Comparison of ENCODE assay signal across 8 cellular contexts in the genomic region with DNA sequence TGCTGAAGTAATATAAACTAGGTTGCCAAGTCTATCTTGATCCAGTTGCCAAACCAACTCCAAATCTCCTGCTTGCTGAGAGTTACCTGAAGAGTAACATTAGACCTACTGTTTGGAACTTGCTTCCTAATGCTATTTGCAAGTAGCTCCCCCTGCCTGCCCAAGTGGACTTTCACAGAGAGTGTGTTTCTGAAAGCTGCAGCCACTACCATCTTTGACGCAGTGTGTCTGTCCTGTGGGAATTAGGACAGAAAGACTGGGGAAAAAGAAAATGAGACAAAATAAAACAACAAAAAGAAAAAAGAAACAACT.
DNase-seq lines count a peak whose midpoint lies in the region; ATAC-seq and TF ChIP-seq lines count a peak whose summit lies in the region.

No MANE protein-coding gene starts in this region.

- H3K9me3 ChIP-seq in H9 (ENCODE audit: control insufficient read depth, low read depth, low read length) (no peaks in the 10 kb centered on the region), ascending aorta (no peaks in the 10 kb centered on the region)
- H3K9me3 ChIP-seq in CD8-positive, alpha-beta T cell (ENCODE audit: low read length): no peaks in the 10 kb centered on the region

- H4K91ac ChIP-seq in H9 (ENCODE audit: insufficient read length, low read depth, low read length): no peak overlapping the region

- H3K4me3 Mint-ChIP-seq in H9: no peak overlapping the region
- H3K4me3 Mint-ChIP-seq in CD8-positive, alpha-beta T cell: no peak overlapping the region

- no CpG with 5 or more reads among the region's 1 CpG for WGBS in H9 (ENCODE audit: extremely low coverage, insufficient read length, low lambda C conversion rate)

- no peaks in the 10 kb centered on the region for H3K79me1 ChIP-seq in H9 (ENCODE audit: insufficient read depth, low read depth, low read length, poor library complexity, severe bottlenecking)

- peak; percentile 84 for TF ChIP-seq CTCF in C4-2B (conservative IDR thresholded peaks at IDR 0.05)
- TF ChIP-seq CTCF in H9 (conservative IDR thresholded peaks at IDR 0.05): peak; percentile 66
- peak; percentile 43 for TF ChIP-seq CTCF in astrocyte of the cerebellum (IDR thresholded peaks at IDR 0.05; ENCODE audit: low read depth, low read length, missing control alignments)
- peak; percentile 58 for TF ChIP-seq CTCF in kidney epithelial cell (IDR thresholded peaks at IDR 0.05; ENCODE audit: insufficient read depth, low read length, poor library complexity, severe bottlenecking)
- no peak for TF ChIP-seq CTCF in CD8-positive, alpha-beta T cell (IDR thresholded peaks at IDR 0.05)
- no peak for TF ChIP-seq CTCF in ascending aorta (IDR thresholded peaks at IDR 0.05)

- no peak overlapping the region for H4K5ac ChIP-seq in H9 (ENCODE audit: insufficient read length, low read depth, low read length)

- no peaks in the 10 kb centered on the region for H3K4me1 ChIP-seq in H9 (ENCODE audit: insufficient read depth, low read length)
- H3K4me1 ChIP-seq in CD8-positive, alpha-beta T cell (ENCODE audit: insufficient read depth, low read length): no peaks in the 10 kb centered on the region
- H3K4me1 ChIP-seq in ascending aorta: no peaks in the 10 kb centered on the region

- no peaks in the 10 kb centered on the region for H3K27me3 ChIP-seq in H9 (ENCODE audit: insufficient read depth, low read length)
- H3K27me3 ChIP-seq in kidney epithelial cell (ENCODE audit: control insufficient read depth, insufficient read depth, low read length): no peaks in the 10 kb centered on the region
- no peaks in the 10 kb centered on the region for H3K27me3 ChIP-seq in CD8-positive, alpha-beta T cell (ENCODE audit: insufficient read depth, low read length)
- no peaks in the 10 kb centered on the region for H3K27me3 ChIP-seq in ascending aorta

- in situ Hi-C loops in astrocyte of the cerebellum (cut with HindIII; ENCODE audit: low sequenced_read_pairs): no loop called here

- H4K20me1 ChIP-seq in H9 (ENCODE audit: control insufficient read depth, insufficient read depth, insufficient read length): no peaks in the 10 kb centered on the region

- H2BK5ac ChIP-seq in H9 (ENCODE audit: insufficient read length, low read length): no peak overlapping the region

- H3K79me2 ChIP-seq in H9 (ENCODE audit: insufficient read depth, low read length): no peaks in the 10 kb centered on the region

- H3K23ac ChIP-seq in H9 (ENCODE audit: insufficient read length, low read depth, low read length): no peak overlapping the region

- no peak overlapping the region for H2BK20ac ChIP-seq in H9 (ENCODE audit: low read depth, low read length, poor library complexity, severe bottlenecking)

- H3K27ac ChIP-seq in C4-2B: no peak overlapping the region
- no peak overlapping the region for H3K27ac ChIP-seq in H9 (ENCODE audit: insufficient read length, low read depth, low read length)
- no peak overlapping the region for H3K27ac ChIP-seq in CD8-positive, alpha-beta T cell (ENCODE audit: low read depth, low read length)
- H3K27ac ChIP-seq in ascending aorta: no peak overlapping the region

- no peak overlapping the region for H2BK15ac ChIP-seq in H9 (ENCODE audit: low read depth, low read length)

- no peak overlapping the region for H2BK12ac ChIP-seq in H9 (ENCODE audit: insufficient read length, low read depth, low read length)

- ATAC-seq in CD8-positive, alpha-beta T cell: no peak
- ATAC-seq in GM21786 (IDR thresholded peaks at IDR 0.05; ENCODE audit: unreplicated experiment) (no peak), HG03521 (IDR thresholded peaks at IDR 0.05; ENCODE audit: unreplicated experiment) (no peak)

- no peaks in the 10 kb centered on the region; a peak in 1 of 4 replicates for H3K4me1 Mint-ChIP-seq in H9
- no peaks in the 10 kb centered on the region for H3K4me1 Mint-ChIP-seq in CD8-positive, alpha-beta T cell (ENCODE audit: low read depth)

- intact Hi-C loops in CD8-positive, alpha-beta T cell (cut with DNase I, micrococcal nuclease): loop anchor here in 1 of 2 experiments (10.0 kb wide), 2 partner anchors 209 to 1049 kb away; no protein-coding TSS in a partner anchor
- intact Hi-C loops in ascending aorta (cut with DNase I): no loop called here

- no peak overlapping the region for H3K4me3 ChIP-seq in astrocyte of the cerebellum (ENCODE audit: low read depth, low read length)
- H3K4me3 ChIP-seq in kidney epithelial cell (ENCODE audit: low read depth, low read length): no peak overlapping the region
- no peak overlapping the region for H3K4me3 ChIP-seq in CD8-positive, alpha-beta T cell (ENCODE audit: low read depth, low read length)
- no peak overlapping the region for H3K4me3 ChIP-seq in ascending aorta

- H2AK5ac ChIP-seq in H9 (ENCODE audit: insufficient read length, low read length): no peak overlapping the region

- H3K9ac ChIP-seq in H9 (ENCODE audit: extremely low read depth, insufficient read length, low read length): no peak overlapping the region

- CTCF ChIA-PET in CD8-positive, alpha-beta T cell (lab: Charles Lee): no interaction called here

- H2AFZ ChIP-seq in H9 (ENCODE audit: low read length): no peak overlapping the region

- H3K36me3 Mint-ChIP-seq in H9 (ENCODE audit: insufficient read depth in 1 of 3, low read depth in 3 of 3): no peaks in the 10 kb centered on the region
- H3K36me3 Mint-ChIP-seq in CD8-positive, alpha-beta T cell: no peaks in the 10 kb centered on the region

- H3K56ac ChIP-seq in H9 (ENCODE audit: insufficient read length, low read depth, low read length): no peak overlapping the region

- H3K9me3 Mint-ChIP-seq in H9: no peaks in the 10 kb centered on the region
- H3K9me3 Mint-ChIP-seq in CD8-positive, alpha-beta T cell: no peaks in the 10 kb centered on the region

- DNase-seq in H9 (peak; percentile 42), astrocyte of the cerebellum (ENCODE audit: low read depth) (no peak), kidney epithelial cell (ENCODE audit: low read depth) (no peak), ascending aorta (ENCODE audit: low spot score in 2 of 2) (no peak)
- DNase-seq in CD8-positive, alpha-beta T cell: no peak

- no peak overlapping the region for H3T11ph ChIP-seq in H9 (ENCODE audit: low read length)

- H3K4me2 ChIP-seq in H9 (ENCODE audit: insufficient read depth, insufficient read length, low read length): no peak overlapping the region

- no peak overlapping the region for H2BK120ac ChIP-seq in H9 (ENCODE audit: low read depth, low read length, poor library complexity, severe bottlenecking)

- no peak overlapping the region for H4K8ac ChIP-seq in H9 (replicated peaks; ENCODE audit: insufficient read length, low read depth, low read length)

- H3K14ac ChIP-seq in H9 (ENCODE audit: insufficient read depth, low read length): no peak overlapping the region

- H3K27me3 Mint-ChIP-seq in H9 (ENCODE audit: low read depth): no peaks in the 10 kb centered on the region
- no peaks in the 10 kb centered on the region for H3K27me3 Mint-ChIP-seq in CD8-positive, alpha-beta T cell (ENCODE audit: low read depth)

- POLR2A ChIA-PET in CD8-positive, alpha-beta T cell (lab: Charles Lee): no interaction called here

- no peak overlapping the region for H3K18ac ChIP-seq in H9 (ENCODE audit: insufficient read length, low read depth, low read length)

- no peak overlapping the region for H3K27ac Mint-ChIP-seq in H9
- no peak overlapping the region for H3K27ac Mint-ChIP-seq in CD8-positive, alpha-beta T cell

- H3K23me2 ChIP-seq in H9 (ENCODE audit: insufficient read length, low read depth, low read length, poor library complexity, severe bottlenecking): no peaks in the 10 kb centered on the region

- no peak overlapping the region for H3K4ac ChIP-seq in H9 (ENCODE audit: low read depth, low read length)

- H3K36me3 ChIP-seq in kidney epithelial cell (ENCODE audit: control insufficient read depth, insufficient read depth, low read length): no peaks in the 10 kb centered on the region
- no peaks in the 10 kb centered on the region for H3K36me3 ChIP-seq in CD8-positive, alpha-beta T cell (ENCODE audit: insufficient read depth, low read length)
- H3K36me3 ChIP-seq in ascending aorta: no peaks in the 10 kb centered on the region

Comparison
In these comparisons a context has a peak if more than half of its experiments do, and no peak if none do; other contexts are left out.
1. CTCF ChIP-seq: peak in C4-2B (single experiment), H9 (single experiment), astrocyte of the cerebellum (single experiment) and kidney epithelial cell (single experiment); none in CD8-positive, alpha-beta T cell (single experiment) and ascending aorta (0 of 3).